In genomic region chr11:120696597-120696996, GRCh38 we compare ENCODE assay signal across 2 cellular contexts.
TF ChIP-seq lines count a peak whose summit lies in the region.

No MANE protein-coding gene starts in this region.

TF ChIP-seq in SK-N-SH, 30 proteins besides CTCF, POLR2A, EP300 and RAD21 (continued from another document):
- TF ChIP-seq USF2 (IDR thresholded peaks at IDR 0.05; ENCODE audit: borderline replicate concordance, low read depth, low read length) (no peak), TEAD4 (IDR thresholded peaks at IDR 0.05; ENCODE audit: borderline replicate concordance, insufficient read depth) (no peak), FOXJ3 (CRISPR knock-in tag; IDR thresholded peaks at IDR 0.05) (no peak), REST (IDR thresholded peaks at IDR 0.05; ENCODE audit: low read depth, low read length) (no peak), MXI1 (IDR thresholded peaks at IDR 0.05; ENCODE audit: low read depth, low read length) (no peak), YY1 (IDR thresholded peaks at IDR 0.05; ENCODE audit: low read depth) (no peak)
- TF ChIP-seq, protein P1, sequence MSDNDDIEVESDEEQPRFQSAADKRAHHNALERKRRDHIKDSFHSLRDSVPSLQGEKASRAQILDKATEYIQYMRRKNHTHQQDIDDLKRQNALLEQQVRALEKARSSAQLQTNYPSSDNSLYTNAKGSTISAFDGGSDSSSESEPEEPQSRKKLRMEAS (IDR thresholded peaks at IDR 0.05; ENCODE audit: low read depth): no peak

TF ChIP-seq in SK-N-SH treated with all-trans-retinoic acid at 6 μM for 48 hours, 23 proteins besides CTCF, POLR2A, EP300 and RAD21 (continued from another document):
- TF ChIP-seq CREB5 (CRISPR knock-in tag; IDR thresholded peaks at IDR 0.05; ENCODE audit: low read depth) (no peak), OSR1 (CRISPR knock-in tag; IDR thresholded peaks at IDR 0.05) (no peak), PATZ1 (CRISPR knock-in tag; IDR thresholded peaks at IDR 0.05; ENCODE audit: borderline replicate concordance) (no peak), CSDC2 (CRISPR knock-in tag; IDR thresholded peaks at IDR 0.05) (no peak), ZC3H10 (CRISPR knock-in tag; IDR thresholded peaks at IDR 0.05) (no peak), CSRNP3 (CRISPR knock-in tag; IDR thresholded peaks at IDR 0.05) (no peak), ZNF565 (CRISPR knock-in tag; conservative IDR thresholded peaks at IDR 0.05; ENCODE audit: low read depth) (no peak), RARB (CRISPR knock-in tag; IDR thresholded peaks at IDR 0.05) (no peak), ZFP30 (CRISPR knock-in tag; IDR thresholded peaks at IDR 0.05) (no peak)
